Comparison of ENCODE assay signal across 1 cellular context in the genomic region with DNA sequence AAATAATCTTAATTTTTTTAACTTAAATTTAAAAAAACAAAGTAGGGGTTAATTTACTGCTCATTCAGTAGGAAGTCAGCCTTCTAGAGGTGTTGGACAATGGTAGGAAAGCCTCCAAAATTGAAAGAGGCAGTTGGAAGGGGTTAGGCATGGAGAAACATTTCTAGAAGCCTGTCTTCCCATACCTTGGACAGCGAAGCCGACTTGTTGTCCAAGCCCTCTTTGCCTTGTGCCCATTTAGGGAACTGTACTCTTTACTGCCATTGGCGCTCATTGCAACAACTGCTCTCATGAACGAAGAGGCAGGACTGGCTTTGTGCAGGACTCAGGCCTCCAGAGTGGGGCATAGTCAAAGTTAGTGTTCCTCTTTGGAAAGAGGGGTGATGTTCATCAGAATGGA.
TF ChIP-seq lines count a peak whose summit lies in the region.

No MANE protein-coding gene starts in this region.

TF ChIP-seq in IMR-90, 13 proteins besides CTCF, POLR2A, EP300 and RAD21:
- TF ChIP-seq MAZ (IDR thresholded peaks at IDR 0.05; ENCODE audit: borderline replicate concordance, low read depth, low read length) = no peak
- TF ChIP-seq MAFK (IDR thresholded peaks at IDR 0.05; ENCODE audit: low read depth, low read length) = no peak
- TF ChIP-seq SMC3 (IDR thresholded peaks at IDR 0.05; ENCODE audit: low read depth, low read length) = no peak
- TF ChIP-seq RCOR1 (IDR thresholded peaks at IDR 0.05; ENCODE audit: insufficient replicate concordance, low read length) = no peak
- TF ChIP-seq NFE2L2 (IDR thresholded peaks at IDR 0.05; ENCODE audit: low read depth, low read length) = no peak
- TF ChIP-seq MXI1 (IDR thresholded peaks at IDR 0.05; ENCODE audit: borderline replicate concordance, low read depth, low read length) = no peak
- TF ChIP-seq FOS (IDR thresholded peaks at IDR 0.05; ENCODE audit: low read depth, low read length) = no peak
- TF ChIP-seq CHD1 (IDR thresholded peaks at IDR 0.05; ENCODE audit: low read depth, low read length) = no peak
- no peak for TF ChIP-seq CEBPB (IDR thresholded peaks at IDR 0.05; ENCODE audit: low read depth, low read length)
- no peak for TF ChIP-seq BHLHE40 (IDR thresholded peaks at IDR 0.05; ENCODE audit: low read depth, low read length)
